In the genomic region with DNA sequence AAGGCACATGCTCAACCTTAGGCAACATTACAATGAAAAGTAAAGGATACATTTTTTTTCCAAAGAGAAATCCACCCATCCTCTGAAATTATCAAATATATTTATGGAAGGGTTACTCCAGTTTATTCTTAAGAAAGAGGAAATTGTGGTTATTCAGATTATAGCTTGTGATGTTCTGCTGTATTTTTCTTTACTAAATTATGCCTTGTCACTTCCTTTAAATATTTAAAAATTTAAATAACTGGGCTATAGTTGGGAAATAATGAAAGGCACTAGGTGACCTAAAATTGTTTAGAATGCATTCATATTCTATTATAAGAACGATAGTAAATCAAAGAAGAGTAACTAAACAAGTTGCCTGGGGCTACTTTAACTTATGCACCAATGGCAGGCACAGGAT, we compare ENCODE assay signal across 17 cellular contexts.
"Had no signal": no experiment of that assay in that cellular context is flagged by ENCODE, and none has a peak within 500 bp of the region (broad histone marks: within the 10 kb centered on the region; RNA-seq: fewer than 3 reads in every experiment).

No MANE protein-coding gene starts in this region.

- H3K4me3 ChIP-seq: right atrium auricular region, thyroid gland had no signal

- H3K27me3 Mint-ChIP-seq: activated naive CD8-positive, alpha-beta T cell; progenitor cell of endocrine pancreas; stimulated activated naive B cell treated with anti-CD40 and anti-IgM and Interleukin-4, amounts not matched to agents 10 μg/mL and 1 μg/mL and 100 μg/mL, for 72 hours had no signal

- H3K36me3 Mint-ChIP-seq: activated naive CD8-positive, alpha-beta T cell; stimulated activated naive B cell treated with anti-CD40 and anti-IgM and Interleukin-4, amounts not matched to agents 10 μg/mL and 1 μg/mL and 100 μg/mL, for 72 hours had no signal

- H3K27me3 ChIP-seq: brain microvascular endothelial cell, right atrium auricular region, thyroid gland had no signal

- H3K4me3 Mint-ChIP-seq: activated naive CD8-positive, alpha-beta T cell; nephron progenitor cell; stimulated activated naive B cell treated with anti-CD40 and anti-IgM and Interleukin-4, amounts not matched to agents 10 μg/mL and 1 μg/mL and 100 μg/mL, for 72 hours had no signal

- H3K27ac Mint-ChIP-seq: activated naive CD8-positive, alpha-beta T cell; immature natural killer cell; nephron progenitor cell; progenitor cell of endocrine pancreas; stimulated activated naive B cell treated with anti-CD40 and anti-IgM and Interleukin-4, amounts not matched to agents 10 μg/mL and 1 μg/mL and 100 μg/mL, for 72 hours had no signal

- H3K36me3 ChIP-seq: brain microvascular endothelial cell, right atrium auricular region, thyroid gland had no signal

- DNase-seq: activated CD4-positive, alpha-beta T cell treated with anti-CD3 and anti-CD28 coated beads, Interleukin-2, amount 50 U/mL, for 1 hour; activated CD8-positive, alpha-beta memory T cell treated with anti-CD3 and anti-CD28 coated beads for 24 hours; activated gamma-delta T cell treated with Interleukin-2 at 50 U/mL for 16 hours; brain microvascular endothelial cell; effector memory CD4-positive, alpha-beta T cell; foreskin fibroblast; glutamatergic neuron; immature natural killer cell; mesenchymal stem cell; nephron progenitor cell; stimulated activated CD4-positive, alpha-beta T cell treated with anti-CD3 and anti-CD28 coated beads, Interleukin-4, amount 100 ng/mL, for 1 hour; stimulated activated naive B cell treated with anti-CD40 and anti-IgM and Interleukin-4, amounts not matched to agents 10 μg/mL and 1 μg/mL and 100 μg/mL, for 72 hours; thyroid gland had no signal

- ATAC-seq: activated CD4-positive, CD25-positive, alpha-beta regulatory T cell treated with anti-CD3 and anti-CD28 coated beads, Interleukin-2, amount 50 U/mL, for 24 hours; stimulated activated naive B cell treated with anti-CD40 and anti-IgM and Interleukin-4, amounts not matched to agents 10 μg/mL and 1 μg/mL and 100 μg/mL, for 72 hours had no signal

- H3K4me1 Mint-ChIP-seq: nephron progenitor cell; stimulated activated naive B cell treated with anti-CD40 and anti-IgM and Interleukin-4, amounts not matched to agents 10 μg/mL and 1 μg/mL and 100 μg/mL, for 72 hours had no signal

- H3K4me1 ChIP-seq: right atrium auricular region, thyroid gland had no signal

- H3K9me3 ChIP-seq: right atrium auricular region, thyroid gland had no signal

- H3K27ac ChIP-seq: brain microvascular endothelial cell, right atrium auricular region, thyroid gland had no signal

- H3K9me3 Mint-ChIP-seq: immature natural killer cell, nephron progenitor cell had no signal
